1 cellular context compared by ENCODE assay signal in genomic region chr2:232501331-232501771, GRCh38.
TF ChIP-seq lines count a peak whose summit lies in the region.

No MANE protein-coding gene starts in this region.

TF ChIP-seq in GM23338, 12 proteins besides CTCF, POLR2A, EP300 and RAD21 (continued from another document):
- no peak for TF ChIP-seq ZNF462 (CRISPR knock-in tag; IDR thresholded peaks at IDR 0.05)
- TF ChIP-seq ZNF114 (CRISPR knock-in tag; IDR thresholded peaks at IDR 0.05): no peak
- TF ChIP-seq NANOG (IDR thresholded peaks at IDR 0.05; ENCODE audit: borderline replicate concordance): no peak
- TF ChIP-seq EZH2phosphoT487 (IDR thresholded peaks at IDR 0.05; ENCODE audit: unreplicated experiment): no peak
- no peak for TF ChIP-seq CREB1 (CRISPR knock-in tag; IDR thresholded peaks at IDR 0.05; ENCODE audit: low read depth)
- TF ChIP-seq JUNB (IDR thresholded peaks at IDR 0.05; ENCODE audit: unreplicated experiment): no peak
- TF ChIP-seq ZNF331 (CRISPR knock-in tag; IDR thresholded peaks at IDR 0.05; ENCODE audit: low read depth): no peak
- no peak for TF ChIP-seq POLR2AphosphoS5 (IDR thresholded peaks at IDR 0.05; ENCODE audit: low read depth)
- no peak for TF ChIP-seq REST (IDR thresholded peaks at IDR 0.05; ENCODE audit: unreplicated experiment)
- no peak for TF ChIP-seq ETS1 (IDR thresholded peaks at IDR 0.05)
- TF ChIP-seq STAT1 (IDR thresholded peaks at IDR 0.05; ENCODE audit: unreplicated experiment): no peak
